Comparison of ENCODE assay signal across 1 cellular context in the genomic region with DNA sequence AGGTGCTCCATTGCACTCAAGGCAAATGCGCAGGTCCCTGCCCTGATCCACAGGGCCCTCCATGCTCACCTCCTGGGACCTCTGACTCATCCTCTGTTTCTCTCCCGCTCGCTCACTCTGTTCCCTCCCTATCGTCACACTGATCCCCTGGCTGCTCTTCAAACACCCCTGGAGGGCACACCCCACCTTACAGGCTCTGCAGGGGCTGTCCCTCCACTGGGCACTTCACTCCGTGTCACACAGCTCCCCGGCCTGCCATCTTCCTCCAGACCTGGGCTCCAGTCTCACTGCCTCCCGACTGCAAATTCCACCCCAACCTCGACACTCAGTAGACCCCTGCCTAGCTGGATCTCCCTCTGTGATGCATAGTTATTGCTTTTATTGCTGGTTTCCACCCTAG.
TF ChIP-seq lines count a peak whose summit lies in the region.

No MANE protein-coding gene starts in this region.

TF ChIP-seq in HEK293, 187 proteins besides CTCF, POLR2A, EP300 and RAD21:
- TF ChIP-seq ZNF292 (tag by site-specific recombination; IDR thresholded peaks at IDR 0.05; ENCODE audit: borderline replicate concordance, low read depth) (no peak), ZNF112 (tag by site-specific recombination; IDR thresholded peaks at IDR 0.05) (no peak), GLIS1 (tag by site-specific recombination; IDR thresholded peaks at IDR 0.05) (peak; percentile 35), ZNF791 (tag by site-specific recombination; IDR thresholded peaks at IDR 0.05) (no peak)
- TF ChIP-seq, protein P1, sequence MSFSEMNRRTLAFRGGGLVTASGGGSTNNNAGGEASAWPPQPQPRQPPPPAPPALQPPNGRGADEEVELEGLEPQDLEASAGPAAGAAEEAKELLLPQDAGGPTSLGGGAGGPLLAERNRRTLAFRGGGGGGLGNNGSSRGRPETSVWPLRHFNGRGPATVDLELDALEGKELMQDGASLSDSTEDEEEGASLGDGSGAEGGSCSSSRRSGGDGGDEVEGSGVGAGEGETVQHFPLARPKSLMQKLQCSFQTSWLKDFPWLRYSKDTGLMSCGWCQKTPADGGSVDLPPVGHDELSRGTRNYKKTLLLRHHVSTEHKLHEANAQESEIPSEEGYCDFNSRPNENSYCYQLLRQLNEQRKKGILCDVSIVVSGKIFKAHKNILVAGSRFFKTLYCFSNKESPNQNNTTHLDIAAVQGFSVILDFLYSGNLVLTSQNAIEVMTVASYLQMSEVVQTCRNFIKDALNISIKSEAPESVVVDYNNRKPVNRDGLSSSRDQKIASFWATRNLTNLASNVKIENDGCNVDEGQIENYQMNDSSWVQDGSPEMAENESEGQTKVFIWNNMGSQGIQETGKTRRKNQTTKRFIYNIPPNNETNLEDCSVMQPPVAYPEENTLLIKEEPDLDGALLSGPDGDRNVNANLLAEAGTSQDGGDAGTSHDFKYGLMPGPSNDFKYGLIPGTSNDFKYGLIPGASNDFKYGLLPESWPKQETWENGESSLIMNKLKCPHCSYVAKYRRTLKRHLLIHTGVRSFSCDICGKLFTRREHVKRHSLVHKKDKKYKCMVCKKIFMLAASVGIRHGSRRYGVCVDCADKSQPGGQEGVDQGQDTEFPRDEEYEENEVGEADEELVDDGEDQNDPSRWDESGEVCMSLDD (tag by site-specific recombination; IDR thresholded peaks at IDR 0.05): no peak
